Comparison of ENCODE assay signal across 10 cellular contexts in the genomic region with DNA sequence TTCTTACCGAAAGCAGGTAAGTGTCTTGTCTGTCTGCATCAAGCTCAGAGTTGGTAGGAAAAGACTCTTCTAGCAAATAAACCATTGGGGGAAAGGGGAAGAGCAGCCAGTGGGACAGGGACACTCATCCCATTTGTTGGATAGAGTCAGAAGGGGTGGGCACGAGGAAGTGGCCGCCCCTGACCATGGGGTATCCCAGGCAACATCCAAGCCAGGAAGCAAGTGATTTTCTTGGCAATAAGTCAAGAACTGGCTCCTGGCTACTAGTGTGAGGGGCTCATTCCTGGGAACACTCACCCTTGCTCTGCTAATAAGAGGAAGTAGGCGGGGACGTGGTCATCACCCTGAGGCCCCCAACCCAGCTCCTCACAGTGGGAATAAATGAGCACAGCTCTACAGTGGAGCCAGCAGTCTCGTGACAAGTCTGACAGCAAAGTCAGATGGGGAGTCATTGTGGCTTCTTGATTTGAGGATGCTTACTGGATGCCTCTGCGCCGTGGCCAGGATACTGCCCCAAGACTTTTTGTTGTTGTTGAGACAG. TPM values are rescaled to one million over a fixed set of nuclear protein-coding genes. Genes with fewer than 3 reads are reported as not detected.
DNase-seq lines count a peak whose midpoint lies in the region; ATAC-seq, FAIRE-seq and TF ChIP-seq lines count a peak whose summit lies in the region.
"Had no signal": no experiment of that assay in that cellular context is flagged by ENCODE, and none has a peak within 500 bp of the region (broad histone marks: within the 10 kb centered on the region; RNA-seq: fewer than 3 reads in every experiment).

No MANE protein-coding gene starts in this region.

- H3K23ac ChIP-seq in neuronal stem cell (ENCODE audit: low read depth, low read length, poor library complexity) = no peak overlapping the region

- POLR2A ChIA-PET in Panc1 (lab: Charles Lee) = no interaction called here

- H3K4me1 ChIP-seq in Panc1 (ENCODE audit: control insufficient read depth, insufficient read depth, low read length) = peaks cover 10% of the 10 kb centered on the region
- peaks cover 13 to 18% of the 10 kb centered on the region in 2 donors for H3K4me1 ChIP-seq in neuronal stem cell (ENCODE audit: control insufficient read depth in 2 of 2, insufficient read depth in 1 of 2, low read depth in 1 of 2, low read length in 2 of 2)

- H3K18ac ChIP-seq in neuronal stem cell (ENCODE audit: low read length) = no peak overlapping the region

- H3K4ac ChIP-seq in neuronal stem cell (ENCODE audit: low read length) = no peak overlapping the region

- H2BK12ac ChIP-seq in neuronal stem cell (ENCODE audit: low read length) = no peak overlapping the region

- H3K9me3 ChIP-seq in Panc1 (ENCODE audit: control insufficient read depth, insufficient read depth, low read depth, low read length) (no peaks in the 10 kb centered on the region), neuronal stem cell (replicated peaks in 1 of 2; ENCODE audit: control insufficient read depth in 2 of 2, insufficient read depth in 1 of 2, low read depth in 1 of 2, low read length in 2 of 2) (no peaks in the 10 kb centered on the region)
- H3K9me3 ChIP-seq: BLaER1 treated with 17β-estradiol and CSF1 and Interleukin-3, amounts not matched to agents 10 nM and 100 nM had no signal

- H4K8ac ChIP-seq in neuronal stem cell (ENCODE audit: low read depth, low read length) = no peak overlapping the region

- no TSS peak for BruUV-seq in Panc1 (replicated peaks; lab: Mats Ljungman, UMichigan)

- ATAC-seq in Panc1 = peak; percentile 29; the same call in 1 of the 2 replicates
- no peak for ATAC-seq in HG03457 (IDR thresholded peaks at IDR 0.05; ENCODE audit: unreplicated experiment)
- no peak for ATAC-seq in HG03520 (IDR thresholded peaks at IDR 0.05; ENCODE audit: unreplicated experiment)

- H3K9ac ChIP-seq in neuronal stem cell (ENCODE audit: low read depth, low read length, poor library complexity) = no peak overlapping the region
- H3K9ac ChIP-seq: BLaER1 treated with 17β-estradiol and CSF1 and Interleukin-3, amounts not matched to agents 10 nM and 100 nM had no signal

- in situ Hi-C loops in Panc1 (cut with HindIII; ENCODE audit: low pct_unique_long_range_greater_than_20kb, low sequenced_read_pairs) = no loop called here

- H3K27me3 ChIP-seq in Panc1 (ENCODE audit: control insufficient read depth, insufficient read depth, low read length) (no peaks in the 10 kb centered on the region), neuronal stem cell (ENCODE audit: control insufficient read depth in 3 of 3, insufficient read depth in 3 of 3, low read depth in 1 of 3, low read length in 3 of 3) (no peaks in the 10 kb centered on the region)
- H3K27me3 ChIP-seq: BLaER1 treated with 17β-estradiol and CSF1 and Interleukin-3, amounts not matched to agents 10 nM and 100 nM had no signal

- no peak for TF ChIP-seq CTCF in Panc1 (IDR thresholded peaks at IDR 0.05)
- no peak for TF ChIP-seq CTCF in fibroblast of villous mesenchyme (IDR thresholded peaks at IDR 0.05; ENCODE audit: insufficient read depth, low read depth, low read length)

- intact Hi-C loops in Panc1 (cut with micrococcal nuclease; ENCODE audit: unreplicated experiment) = no loop called here

- no peak for FAIRE-seq in urothelium cell line (lab: Jason Lieb, UNC)

- no peak overlapping the region for H2BK15ac ChIP-seq in neuronal stem cell (ENCODE audit: low read length)

- H3K27ac ChIP-seq in Panc1 (ENCODE audit: low read length) = peak overlapping the region; percentile 80
- H3K27ac ChIP-seq in neuronal stem cell (replicated peaks; ENCODE audit: low read length) = peak overlapping the region; percentile 18
- H3K27ac ChIP-seq: BLaER1 treated with 17β-estradiol and CSF1 and Interleukin-3, amounts not matched to agents 10 nM and 100 nM had no signal

- CTCF ChIA-PET in Panc1 (lab: Charles Lee) = no interaction called here

- peak overlapping the region; percentile 22 to 41; a peak in 3 of 4 replicates for H3K4me3 ChIP-seq in Panc1 (ENCODE audit: low read depth in 2 of 2, low read length in 2 of 2)
- H3K4me3 ChIP-seq in fibroblast of villous mesenchyme (ENCODE audit: low read depth, low read length) = peak overlapping the region; percentile 50
- H3K4me3 ChIP-seq in neuronal stem cell (ENCODE audit: low read length in 2 of 2) = no peak overlapping the region
- H3K4me3 ChIP-seq: BLaER1 treated with 17β-estradiol and CSF1 and Interleukin-3, amounts not matched to agents 10 nM and 100 nM had no signal

- H3K79me1 ChIP-seq in neuronal stem cell (ENCODE audit: low read depth, low read length) = no peaks in the 10 kb centered on the region

- no CpG with 5 or more reads among the region's 8 CpGs for WGBS in neuronal stem cell (ENCODE audit: extremely low coverage in 2 of 2, insufficient read length in 2 of 2, insufficient replicate concordance in 1 of 2), 2 donors

- no peaks in the 10 kb centered on the region for H3K36me3 ChIP-seq in Panc1 (ENCODE audit: control insufficient read depth, insufficient read depth, low read length)
- no peaks in the 10 kb centered on the region for H3K36me3 ChIP-seq in neuronal stem cell (replicated peaks in 1 of 2; ENCODE audit: control insufficient read depth in 2 of 2, insufficient read depth in 2 of 2, low read length in 2 of 2)
- H3K36me3 ChIP-seq: BLaER1 treated with 17β-estradiol and CSF1 and Interleukin-3, amounts not matched to agents 10 nM and 100 nM had no signal

- no peak overlapping the region for H2BK120ac ChIP-seq in neuronal stem cell (ENCODE audit: low read depth, low read length)

- DNase-seq in C1 segment of cervical spinal cord (lab: John Stamatoyannopoulos, UW) (peak in 10 of 14 donors; percentile 34 to 74 (median 49)), Panc1 (ENCODE audit: low read depth, low spot score) (no peak), fibroblast of villous mesenchyme (ENCODE audit: low read depth) (peak; percentile 38), neuronal stem cell (ENCODE audit: low spot score) (no peak), urothelium cell line (ENCODE audit: low spot score) (no peak)
- no peak for DNase-seq in activated CD4-positive, CD25-positive, alpha-beta regulatory T cell (lab: John Stamatoyannopoulos, UW)

- no peak overlapping the region for H4K91ac ChIP-seq in neuronal stem cell (ENCODE audit: low read depth, low read length, poor library complexity)

- peak overlapping the region; percentile 85 for H2AFZ ChIP-seq in neuronal stem cell (ENCODE audit: low read length)

- no peak overlapping the region for H2AK5ac ChIP-seq in neuronal stem cell (ENCODE audit: low read depth, low read length)

- peak overlapping the region; percentile 12 for H3K14ac ChIP-seq in neuronal stem cell (ENCODE audit: low read length)

- H2BK5ac ChIP-seq in neuronal stem cell (ENCODE audit: low read length) = no peak overlapping the region

- no peak overlapping the region for H3K4me2 ChIP-seq in neuronal stem cell (ENCODE audit: insufficient read depth, low read length, poor library complexity, severe bottlenecking)

RNA-seq across cellular contexts. Expression of gene SLC25A18, which starts 6.7 kb away (rescaled TPM):
- total RNA-seq in Panc1 (2021; ENCODE audit: unreplicated experiment) (3.9 TPM), fibroblast of villous mesenchyme (under 0.01 and 0.32 TPM in 2 replicates)
- 4.7 TPM for polyA plus RNA-seq in Panc1 (2012; ENCODE audit: insufficient read length)
- 0.13 TPM for polyA plus RNA-seq in neuronal stem cell (2013, experiment 1 of 2)
- 0.12 TPM for polyA plus RNA-seq in neuronal stem cell (2013, experiment 2 of 2)
- total RNA-seq: SK-MEL-5 had no signal

RNA-seq across cellular contexts. Expression of gene ATP6V1E1, which starts 58.5 kb away (rescaled TPM):
- 136 TPM for total RNA-seq in Panc1 (2021; ENCODE audit: unreplicated experiment)
- polyA plus RNA-seq in Panc1 (2012; ENCODE audit: insufficient read length) = 110 TPM
- total RNA-seq in fibroblast of villous mesenchyme = 128 and 177 TPM in 2 replicates
- 79.5 TPM for polyA plus RNA-seq in neuronal stem cell (2013, experiment 1 of 2)
- 78.6 TPM for polyA plus RNA-seq in neuronal stem cell (2013, experiment 2 of 2)

Comparison
In these comparisons a context has a peak if more than half of its experiments do, and no peak if none do; other contexts are left out.
1. DNase-seq: peak in C1 segment of cervical spinal cord (10 of 14) and fibroblast of villous mesenchyme (single experiment); none in Panc1 (single experiment), neuronal stem cell (single experiment), urothelium cell line (single experiment) and activated CD4-positive, CD25-positive, alpha-beta regulatory T cell (0 of 4).
2. H3K4me3 ChIP-seq: peak in Panc1 (2 of 2) and fibroblast of villous mesenchyme (single experiment); none in neuronal stem cell (0 of 2).